Comparison of ENCODE assay signal across 11 cellular contexts in the genomic region with DNA sequence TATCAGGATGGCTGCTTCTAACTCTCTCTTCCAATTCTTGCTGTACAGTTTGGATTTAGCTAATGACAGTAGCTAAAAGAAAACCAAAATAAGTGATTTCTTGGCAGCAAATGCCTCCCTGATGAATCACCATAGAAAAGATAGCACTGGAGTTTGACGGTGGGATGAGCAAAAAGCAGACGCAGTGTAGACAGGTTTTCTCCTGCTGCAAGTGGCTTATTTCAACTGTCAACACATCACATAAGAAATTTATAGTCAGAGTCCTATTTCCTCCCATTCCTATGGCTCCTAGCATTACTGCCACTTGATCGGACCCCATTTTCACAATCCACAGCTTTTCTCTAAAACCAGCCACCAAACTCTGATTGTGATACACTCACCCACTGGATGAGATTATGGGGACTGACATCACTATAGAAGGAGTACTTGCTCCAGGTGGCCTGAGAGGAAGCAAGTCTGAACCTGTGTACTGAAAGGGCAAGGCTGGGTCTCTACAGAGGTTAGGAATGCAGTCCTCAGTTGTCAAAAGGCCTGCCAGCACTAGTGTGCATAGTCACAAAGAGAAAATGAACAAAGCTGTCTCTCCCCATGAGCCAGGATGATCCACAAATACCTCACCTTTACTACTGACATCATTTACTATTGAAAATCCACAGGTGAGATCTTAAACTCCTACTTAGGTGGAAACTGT.
DNase-seq lines count a peak whose midpoint lies in the region; ATAC-seq and TF ChIP-seq lines count a peak whose summit lies in the region.
"Had no signal": no experiment of that assay in that cellular context is flagged by ENCODE, and none has a peak within 500 bp of the region (broad histone marks: within the 10 kb centered on the region; RNA-seq: fewer than 3 reads in every experiment).

No MANE protein-coding gene starts in this region.

- H3K27ac ChIP-seq in RWPE2 (ENCODE audit: poor library complexity, severe bottlenecking), result peak overlapping the region; percentile 99
- peak overlapping the region; percentile 100 for H3K27ac ChIP-seq in osteoblast (ENCODE audit: low read depth, low read length)
- H3K27ac ChIP-seq: C4-2B had no signal

- H3K4me1 ChIP-seq in RWPE2 (ENCODE audit: insufficient read depth, poor library complexity, severe bottlenecking) (peaks cover 58% of the 10 kb centered on the region), osteoblast (ENCODE audit: insufficient read depth, low read length) (peaks cover 49% of the 10 kb centered on the region)

- no peak for TF ChIP-seq CTCF in RWPE2 (IDR thresholded peaks at IDR 0.05; ENCODE audit: poor library complexity, severe bottlenecking)
- no peak for TF ChIP-seq CTCF in fibroblast of mammary gland (conservative IDR thresholded peaks at IDR 0.05; ENCODE audit: control insufficient read depth, insufficient read depth, low read depth, low read length)
- TF ChIP-seq CTCF in osteoblast (IDR thresholded peaks at IDR 0.05; ENCODE audit: extremely low read depth, low read depth, low read length), result no peak

- H2AFZ ChIP-seq in osteoblast (ENCODE audit: low read length), result peak overlapping the region; percentile 17

- H3K36me3 ChIP-seq in RWPE2 (ENCODE audit: low read depth) (no peaks in the 10 kb centered on the region), osteoblast (ENCODE audit: insufficient read depth, low read length) (no peaks in the 10 kb centered on the region)

- DNase-seq in AG08396 (ENCODE audit: low spot score) (peak; percentile 18), RWPE2 (ENCODE audit: low spot score) (peak; percentile 90), fibroblast of mammary gland (ENCODE audit: low read depth) (peak; percentile 85), osteoblast (ENCODE audit: insufficient read length, low spot score, missing footprints) (peak; percentile 36)
- DNase-seq: activated CD4-positive, alpha-beta T cell treated with anti-CD3 and anti-CD28 coated beads, Interleukin-2, amount 10 ng/mL, durations not matched to agents 7 days and 5 days; NK-92 treated with Interleukin-12 subunit alpha and Interleukin-12 subunit beta, amount 100 ng/mL, for 24 hours had no signal

- H3K9me3 ChIP-seq in RWPE2 (ENCODE audit: severe bottlenecking), result no peaks in the 10 kb centered on the region
- no peaks in the 10 kb centered on the region for H3K9me3 ChIP-seq in osteoblast (ENCODE audit: low read depth, low read length)

- H3K4me3 ChIP-seq in RWPE2 (ENCODE audit: severe bottlenecking) (no peak overlapping the region), fibroblast of mammary gland (ENCODE audit: control insufficient read depth, low read depth, low read length) (no peak overlapping the region), osteoblast (ENCODE audit: insufficient read depth, low read length) (no peak overlapping the region)

- ATAC-seq in RWPE2 (ENCODE audit: low read depth), result peak; percentile 70
- no peak for ATAC-seq in GM18505 (IDR thresholded peaks at IDR 0.05; ENCODE audit: unreplicated experiment)
- ATAC-seq in HG03175 (IDR thresholded peaks at IDR 0.05; ENCODE audit: unreplicated experiment), result no peak
- no peak for ATAC-seq in HG03442 (IDR thresholded peaks at IDR 0.05; ENCODE audit: unreplicated experiment)
- no peak for ATAC-seq in HG03196 (IDR thresholded peaks at IDR 0.05; ENCODE audit: unreplicated experiment)

- H3K27me3 ChIP-seq in RWPE2 (ENCODE audit: insufficient read depth, poor library complexity, severe bottlenecking) (no peaks in the 10 kb centered on the region), osteoblast (ENCODE audit: insufficient read depth, low read length) (no peaks in the 10 kb centered on the region)

- no peaks in the 10 kb centered on the region for H3K79me2 ChIP-seq in osteoblast (ENCODE audit: insufficient read depth, low read length)

- no peak for TF ChIP-seq POLR2A in GM18505 (IDR thresholded peaks at IDR 0.05; ENCODE audit: borderline replicate concordance, extremely low read depth, insufficient read depth, insufficient read length)

- H4K20me1 ChIP-seq in osteoblast (ENCODE audit: insufficient read depth, low read length), result no peaks in the 10 kb centered on the region

- H3K4me2 ChIP-seq in osteoblast (ENCODE audit: insufficient read depth, low read length), result peak overlapping the region; percentile 78

Comparison
In these comparisons a context has a peak if more than half of its experiments do, and no peak if none do; other contexts are left out.
1. DNase-seq: peak in every context shown above with its lines; median percentile 90 in RWPE2; 85 in fibroblast of mammary gland; 36 in osteoblast; 18 in AG08396.